ENCODE assay signal across 1 cellular context in the genomic region with DNA sequence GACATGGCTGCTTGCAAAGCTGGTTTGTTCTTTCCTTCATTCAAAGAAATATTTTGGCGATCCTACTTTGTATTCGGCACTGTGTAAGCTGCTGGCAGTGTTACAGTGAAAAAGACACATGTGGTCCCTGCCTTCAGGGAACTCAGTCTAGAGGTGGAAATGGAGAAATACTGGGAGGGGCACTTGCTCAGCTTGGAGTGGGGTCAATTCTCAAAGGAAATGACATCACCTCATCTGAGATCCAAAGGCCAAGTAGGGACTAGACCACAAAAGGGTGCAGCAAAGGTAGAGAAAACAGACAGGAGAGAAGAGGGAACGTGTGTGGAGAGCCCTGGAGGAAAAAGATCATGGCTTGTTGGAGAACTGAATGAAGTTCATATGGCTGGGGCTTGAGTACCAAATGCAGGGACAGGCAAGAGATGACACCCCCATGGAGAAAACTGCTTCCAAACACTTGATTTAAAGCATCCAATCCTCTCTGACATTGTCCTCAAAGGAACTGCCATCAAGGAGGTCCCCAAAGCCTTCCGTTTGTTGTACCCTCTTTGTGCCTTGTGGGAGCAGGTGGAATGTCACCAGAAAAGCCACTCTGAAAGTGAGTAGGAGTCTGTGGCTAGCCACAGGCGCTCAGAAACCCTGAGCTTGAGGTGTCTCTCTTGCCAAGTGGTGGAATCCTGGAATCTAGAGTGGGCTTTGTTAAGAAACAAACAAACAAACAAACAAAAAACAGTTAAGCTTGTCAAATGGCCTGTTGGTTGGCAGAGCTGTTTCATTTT.
TF ChIP-seq lines count a peak whose summit lies in the region.

No MANE protein-coding gene starts in this region.

TF ChIP-seq in IMR-90, 13 proteins besides CTCF, POLR2A, EP300 and RAD21 (continued from another document):
- TF ChIP-seq MXI1 (IDR thresholded peaks at IDR 0.05; ENCODE audit: borderline replicate concordance, low read depth, low read length), result no peak
- TF ChIP-seq ELK1 (IDR thresholded peaks at IDR 0.05; ENCODE audit: borderline replicate concordance, low read depth, low read length), result no peak
- TF ChIP-seq, protein P1, sequence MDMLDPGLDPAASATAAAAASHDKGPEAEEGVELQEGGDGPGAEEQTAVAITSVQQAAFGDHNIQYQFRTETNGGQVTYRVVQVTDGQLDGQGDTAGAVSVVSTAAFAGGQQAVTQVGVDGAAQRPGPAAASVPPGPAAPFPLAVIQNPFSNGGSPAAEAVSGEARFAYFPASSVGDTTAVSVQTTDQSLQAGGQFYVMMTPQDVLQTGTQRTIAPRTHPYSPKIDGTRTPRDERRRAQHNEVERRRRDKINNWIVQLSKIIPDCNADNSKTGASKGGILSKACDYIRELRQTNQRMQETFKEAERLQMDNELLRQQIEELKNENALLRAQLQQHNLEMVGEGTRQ (IDR thresholded peaks at IDR 0.05; ENCODE audit: low read depth, low read length), result no peak
- TF ChIP-seq SMC3 (IDR thresholded peaks at IDR 0.05; ENCODE audit: low read depth, low read length), result no peak
